In the genomic region with DNA sequence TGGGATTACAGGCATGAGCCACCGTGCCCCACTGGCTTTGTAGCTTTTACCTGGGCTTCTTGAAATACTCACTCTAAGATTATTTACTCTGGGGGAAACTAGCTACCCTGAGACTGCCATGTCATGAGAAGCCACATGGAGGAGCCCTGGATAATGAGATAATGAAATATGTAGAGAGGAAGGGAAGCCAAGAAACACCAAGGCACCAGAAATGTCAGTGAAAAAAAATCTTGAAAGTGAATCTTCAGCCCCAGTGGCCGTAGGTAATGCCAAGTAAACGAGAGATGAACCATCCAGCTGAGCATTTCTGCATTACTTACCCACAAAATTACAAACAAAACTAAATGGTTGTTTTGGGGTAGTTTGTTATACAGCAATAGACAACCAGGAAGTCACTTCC, we compare ENCODE assay signal across 14 cellular contexts.
DNase-seq lines count a peak whose midpoint lies in the region; ATAC-seq lines count a peak whose summit lies in the region.
"Had no signal": no experiment of that assay in that cellular context is flagged by ENCODE, and none has a peak within 500 bp of the region (broad histone marks: within the 10 kb centered on the region; RNA-seq: fewer than 3 reads in every experiment).

No MANE protein-coding gene starts in this region.

- no peak overlapping the region for H3K4me3 Mint-ChIP-seq in activated CD4-positive, alpha-beta T cell treated with anti-CD3 and anti-CD28 coated beads, Interleukin-2, amount 10 ng/mL, durations not matched to agents 7 days and 5 days
- H3K4me3 Mint-ChIP-seq in T-cell: no peak overlapping the region
- H3K4me3 Mint-ChIP-seq: naive B cell; T-helper 1 cell treated with Interleukin-12 subunit alpha and Interleukin-12 subunit beta and Interleukin-4 antibody, amounts not matched to agents 30 μg/mL and 1 μg/mL, for 36 hours had no signal

- H3K27me3 Mint-ChIP-seq in activated CD4-positive, alpha-beta T cell treated with anti-CD3 and anti-CD28 coated beads, Interleukin-2, amount 10 ng/mL, durations not matched to agents 7 days and 5 days: no peaks in the 10 kb centered on the region
- H3K27me3 Mint-ChIP-seq in T-cell: peaks cover 10% of the 10 kb centered on the region in 2 donors

- H3K4me1 Mint-ChIP-seq in activated CD4-positive, alpha-beta T cell treated with anti-CD3 and anti-CD28 coated beads, Interleukin-2, amount 10 ng/mL, durations not matched to agents 7 days and 5 days: peaks cover 9% of the 10 kb centered on the region
- H3K4me1 Mint-ChIP-seq in T-cell: peaks cover 1 to 17% (median 3%) of the 10 kb centered on the region in 3 donors

- CTCF ChIA-PET in activated CD4-positive, alpha-beta T cell treated with anti-CD3 and anti-CD28 coated beads, Interleukin-2, amount 10 ng/mL, durations not matched to agents 7 days and 5 days (lab: Charles Lee): no interaction called here
- CTCF ChIA-PET in T-cell (lab: Charles Lee): interaction anchor here in 1 of 2 donors (0.6 kb wide), 1 partner anchor 545 kb away, joined by 3 read pairs; no protein-coding TSS in a partner anchor

- peaks cover 5% of the 10 kb centered on the region for H3K9me3 Mint-ChIP-seq in activated CD4-positive, alpha-beta T cell treated with anti-CD3 and anti-CD28 coated beads, Interleukin-2, amount 10 ng/mL, durations not matched to agents 7 days and 5 days
- H3K9me3 Mint-ChIP-seq in T-cell: peaks cover 4 to 6% (median 4%) of the 10 kb centered on the region in 3 donors

- peaks cover 2% of the 10 kb centered on the region for H3K36me3 Mint-ChIP-seq in activated CD4-positive, alpha-beta T cell treated with anti-CD3 and anti-CD28 coated beads, Interleukin-2, amount 10 ng/mL, durations not matched to agents 7 days and 5 days (ENCODE audit: low read depth)
- peaks cover 5% of the 10 kb centered on the region for H3K36me3 Mint-ChIP-seq in T-cell

- POLR2A ChIA-PET in activated CD4-positive, alpha-beta T cell treated with anti-CD3 and anti-CD28 coated beads, Interleukin-2, amount 10 ng/mL, durations not matched to agents 7 days and 5 days (lab: Charles Lee): no interaction called here
- POLR2A ChIA-PET in T-cell (lab: Charles Lee): interaction anchor here in 1 of 2 donors (0.7 kb wide), 1 partner anchor 172 kb away, joined by 3 read pairs; no protein-coding TSS in a partner anchor

- no peak overlapping the region for H3K27ac Mint-ChIP-seq in activated CD4-positive, alpha-beta T cell treated with anti-CD3 and anti-CD28 coated beads, Interleukin-2, amount 10 ng/mL, durations not matched to agents 7 days and 5 days
- H3K27ac Mint-ChIP-seq in T-cell: no peak overlapping the region
- H3K27ac Mint-ChIP-seq: T-helper 1 cell treated with Interleukin-12 subunit alpha and Interleukin-12 subunit beta and Interleukin-4 antibody, amounts not matched to agents 30 μg/mL and 1 μg/mL, for 36 hours had no signal

- DNase-seq in AML-193 (lab: John Stamatoyannopoulos, UW) (peak; percentile 2 to 16), HT-29 (ENCODE audit: low spot score) (peak; percentile 39), OCI-M1 (lab: John Stamatoyannopoulos, UW) (peak; percentile 71), T-cell (no peak)
- DNase-seq in activated CD4-positive, alpha-beta T cell treated with anti-CD3 and anti-CD28 coated beads, Interleukin-2, amount 10 ng/mL, durations not matched to agents 7 days and 5 days: no peak
- DNase-seq: activated CD4-positive, alpha-beta T cell treated with anti-CD3 and anti-CD28 coated beads, Interleukin-2, amount 50 U/mL, for 1 hour; esophagus squamous epithelium; MG63; naive B cell; Peyer's patch had no signal

- ATAC-seq in esophagus mucosa (peak; percentile 62), HG03378 (IDR thresholded peaks at IDR 0.05; ENCODE audit: unreplicated experiment) (no peak), T-cell (replicated peaks in 1 of 4) (no peak), GM21717 (IDR thresholded peaks at IDR 0.05; ENCODE audit: unreplicated experiment) (no peak)

Comparison
In these comparisons a context has a peak if more than half of its experiments do, and no peak if none do; other contexts are left out.
1. DNase-seq: peak in AML-193 (2 of 2), HT-29 (single experiment) and OCI-M1 (single experiment); none in activated CD4-positive, alpha-beta T cell treated with anti-CD3 and anti-CD28 coated beads, Interleukin-2, amount 10 ng/mL, durations not matched to agents 7 days and 5 days (single experiment) and T-cell (0 of 34).